ENCODE assay signal across 1 cellular context in the genomic region with DNA sequence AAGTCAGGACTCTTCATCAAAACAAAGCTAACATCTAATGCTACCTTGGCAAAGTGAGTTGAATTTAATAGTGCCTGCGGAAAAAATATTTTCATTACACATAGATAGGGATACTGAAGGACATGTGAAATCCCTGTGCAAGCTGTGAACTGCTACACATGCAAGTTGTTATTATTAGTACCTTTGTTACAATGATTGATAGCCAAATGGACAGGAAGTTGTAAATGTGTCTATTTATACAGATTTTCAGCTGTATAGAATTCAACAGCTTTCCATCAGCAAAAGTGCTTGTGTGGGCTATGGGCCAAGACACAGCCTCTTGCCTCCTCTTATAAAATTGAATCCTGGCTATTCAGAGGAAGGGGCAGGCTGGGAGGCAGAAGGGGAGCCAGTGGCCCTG.
TF ChIP-seq lines count a peak whose summit lies in the region.

No MANE protein-coding gene starts in this region.

TF ChIP-seq in HEK293, 187 proteins besides CTCF, POLR2A, EP300 and RAD21 (continued from another document):
- TF ChIP-seq, protein P1, sequence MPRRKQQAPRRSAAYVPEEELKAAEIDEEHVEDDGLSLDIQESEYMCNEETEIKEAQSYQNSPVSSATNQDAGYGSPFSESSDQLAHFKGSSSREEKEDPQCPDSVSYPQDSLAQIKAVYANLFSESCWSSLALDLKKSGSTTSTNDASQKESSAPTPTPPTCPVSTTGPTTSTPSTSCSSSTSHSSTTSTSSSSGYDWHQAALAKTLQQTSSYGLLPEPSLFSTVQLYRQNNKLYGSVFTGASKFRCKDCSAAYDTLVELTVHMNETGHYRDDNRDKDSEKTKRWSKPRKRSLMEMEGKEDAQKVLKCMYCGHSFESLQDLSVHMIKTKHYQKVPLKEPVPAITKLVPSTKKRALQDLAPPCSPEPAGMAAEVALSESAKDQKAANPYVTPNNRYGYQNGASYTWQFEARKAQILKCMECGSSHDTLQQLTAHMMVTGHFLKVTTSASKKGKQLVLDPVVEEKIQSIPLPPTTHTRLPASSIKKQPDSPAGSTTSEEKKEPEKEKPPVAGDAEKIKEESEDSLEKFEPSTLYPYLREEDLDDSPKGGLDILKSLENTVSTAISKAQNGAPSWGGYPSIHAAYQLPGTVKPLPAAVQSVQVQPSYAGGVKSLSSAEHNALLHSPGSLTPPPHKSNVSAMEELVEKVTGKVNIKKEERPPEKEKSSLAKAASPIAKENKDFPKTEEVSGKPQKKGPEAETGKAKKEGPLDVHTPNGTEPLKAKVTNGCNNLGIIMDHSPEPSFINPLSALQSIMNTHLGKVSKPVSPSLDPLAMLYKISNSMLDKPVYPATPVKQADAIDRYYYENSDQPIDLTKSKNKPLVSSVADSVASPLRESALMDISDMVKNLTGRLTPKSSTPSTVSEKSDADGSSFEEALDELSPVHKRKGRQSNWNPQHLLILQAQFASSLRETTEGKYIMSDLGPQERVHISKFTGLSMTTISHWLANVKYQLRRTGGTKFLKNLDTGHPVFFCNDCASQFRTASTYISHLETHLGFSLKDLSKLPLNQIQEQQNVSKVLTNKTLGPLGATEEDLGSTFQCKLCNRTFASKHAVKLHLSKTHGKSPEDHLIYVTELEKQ (tag by site-specific recombination; IDR thresholded peaks at IDR 0.05; ENCODE audit: borderline replicate concordance) = no peak
- TF ChIP-seq KLF8 (tag by site-specific recombination; IDR thresholded peaks at IDR 0.05) = no peak
TF ChIP-seq in HEK293: peak in this region for 1.
